16 cellular contexts compared by ENCODE assay signal in the genomic region with DNA sequence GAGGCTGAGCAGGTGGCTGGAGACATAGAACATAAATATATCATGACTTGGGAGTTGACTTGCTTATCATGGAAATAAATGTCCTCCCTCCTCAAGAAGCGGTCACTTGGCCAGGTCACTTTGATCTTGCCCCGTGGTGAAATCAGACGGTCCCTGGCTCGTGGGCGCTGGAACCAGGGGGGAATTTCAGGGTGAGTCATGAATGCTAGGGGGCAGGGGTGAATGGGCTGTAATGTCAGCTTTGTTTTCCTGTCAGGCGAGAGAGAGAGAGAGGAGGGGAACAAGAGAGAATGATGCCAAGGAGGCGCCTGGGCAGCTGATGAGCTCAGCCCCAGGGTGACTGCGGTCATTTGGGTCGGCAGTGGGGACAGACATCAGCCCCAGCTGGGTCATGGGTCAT. TPM values are rescaled to one million over a fixed set of nuclear protein-coding genes. Genes with fewer than 3 reads are reported as not detected.
DNase-seq lines count a peak whose midpoint lies in the region; ATAC-seq, FAIRE-seq and TF ChIP-seq lines count a peak whose summit lies in the region.
"Had no signal": no experiment of that assay in that cellular context is flagged by ENCODE, and none has a peak within 500 bp of the region (broad histone marks: within the 10 kb centered on the region; RNA-seq: fewer than 3 reads in every experiment).

No MANE protein-coding gene starts in this region.

- POLR2A ChIA-PET in HepG2 (lab: Yijun Ruan, JAX): no interaction called here

- no peak for TF ChIP-seq CTCF in body of pancreas (IDR thresholded peaks at IDR 0.05)
- no peak for TF ChIP-seq CTCF in kidney epithelial cell (IDR thresholded peaks at IDR 0.05; ENCODE audit: insufficient read depth, low read length, poor library complexity, severe bottlenecking)
- TF ChIP-seq CTCF in HepG2 (CRISPR knock-in tag; IDR thresholded peaks at IDR 0.05): no peak

- H3K27me3 ChIP-seq in body of pancreas: no peaks in the 10 kb centered on the region
- no peaks in the 10 kb centered on the region for H3K27me3 ChIP-seq in kidney epithelial cell (ENCODE audit: control insufficient read depth, insufficient read depth, low read length)
- no peaks in the 10 kb centered on the region for H3K27me3 ChIP-seq in HepG2 (ENCODE audit: control insufficient read depth in 1 of 2, insufficient read depth in 2 of 2, low read length in 2 of 2)
- H3K27me3 ChIP-seq: brain microvascular endothelial cell, sigmoid colon, suprapubic skin had no signal

- H3K36me3 ChIP-seq in body of pancreas (replicated peaks in 1 of 2; ENCODE audit: insufficient read depth in 1 of 2, low read depth in 2 of 2) (no peaks in the 10 kb centered on the region), kidney epithelial cell (ENCODE audit: control insufficient read depth, insufficient read depth, low read length) (no peaks in the 10 kb centered on the region), HepG2 (replicated peaks in 1 of 2; ENCODE audit: control insufficient read depth in 1 of 2, insufficient read depth in 2 of 2, low read length in 2 of 2) (peaks cover 5 to 6% of the 10 kb centered on the region in 2 experiments; a peak in 3 of 5 replicates)
- H3K36me3 ChIP-seq: brain microvascular endothelial cell, sigmoid colon, suprapubic skin had no signal

- H2AFZ ChIP-seq in HepG2 (ENCODE audit: low read length): no peak overlapping the region

- no peak overlapping the region for H3K4me2 ChIP-seq in HepG2 (ENCODE audit: low read depth, low read length)

- intact Hi-C loops in body of pancreas (cut with DNase I): no loop called here
- intact Hi-C loops in HepG2 (cut with micrococcal nuclease; ENCODE audit: unreplicated experiment): no loop called here

- no peak for TF ChIP-seq RAD21 in HepG2 (CRISPR knock-in tag; IDR thresholded peaks at IDR 0.05)

- in situ Hi-C loops in HepG2 (cut with HindIII; ENCODE audit: extremely low pct_ligation_motif_present, low pct_unique_long_range_greater_than_20kb): no loop called here
- in situ Hi-C loops in KBM-7 (cut with MboI; ENCODE audit: low pct_unique_long_range_greater_than_20kb, low sequenced_read_pairs): no loop called here

- H3K27ac ChIP-seq in body of pancreas (no peak overlapping the region), HepG2 (ENCODE audit: extremely low read length, insufficient read depth, low read length) (no peak overlapping the region)
- H3K27ac ChIP-seq: brain microvascular endothelial cell, epithelial cell of prostate, sigmoid colon, suprapubic skin had no signal

- H3K79me2 ChIP-seq in HepG2 (ENCODE audit: insufficient read depth, low read length): no peaks in the 10 kb centered on the region

- TF ChIP-seq EP300 in HepG2 (IDR thresholded peaks at IDR 0.05; ENCODE audit: low read depth in 2 of 2, low read length in 2 of 2) (no peak), HepG2 (CRISPR knock-in tag; IDR thresholded peaks at IDR 0.05; ENCODE audit: borderline replicate concordance) (no peak)

- no peak overlapping the region for H3K9ac ChIP-seq in HepG2 (ENCODE audit: insufficient read depth, low read depth, low read length)

- TF ChIP-seq POLR2A in body of pancreas (IDR thresholded peaks at IDR 0.05): no peak
- TF ChIP-seq POLR2A in HepG2 (IDR thresholded peaks at IDR 0.05; ENCODE audit: insufficient read depth in 1 of 2, low read depth in 2 of 2, low read length in 2 of 2): no peak

- CTCF ChIA-PET in HepG2 (lab: Yijun Ruan, JAX; ENCODE audit: low intra/inter-chr PET ratio, low total read pairs): no interaction called here

- 62 to 72% methylated on average over 9 of the region's 9 CpGs for WGBS in body of pancreas, 2 donors
- 88% methylated on average over 9 of the region's 9 CpGs for WGBS in HepG2 (ENCODE audit: low lambda C conversion rate)

- BruUV-seq in HepG2 (replicated peaks; lab: Mats Ljungman, UMichigan): no TSS peak

- H4K20me1 ChIP-seq in HepG2 (ENCODE audit: insufficient read depth, low read length): no peaks in the 10 kb centered on the region

- ATAC-seq in body of pancreas (peak; percentile 45), HepG2 (no peak)
- ATAC-seq: CD8-positive, alpha-beta T cell had no signal

- FAIRE-seq in urothelium cell line (lab: Jason Lieb, UNC) (peak; percentile 74), HepG2 (lab: Jason Lieb, UNC) (no peak)

- H3K9me3 ChIP-seq in body of pancreas (no peaks in the 10 kb centered on the region), HepG2 (ENCODE audit: low read length) (no peaks in the 10 kb centered on the region)
- H3K9me3 ChIP-seq: sigmoid colon, suprapubic skin had no signal

- H3K4me3 ChIP-seq in body of pancreas (no peak overlapping the region), kidney epithelial cell (ENCODE audit: low read depth, low read length) (no peak overlapping the region), HepG2 (replicated peaks in 1 of 3; ENCODE audit: insufficient read depth in 1 of 3, low read depth in 2 of 3, low read length in 3 of 3) (no peak overlapping the region)
- H3K4me3 ChIP-seq: sigmoid colon, suprapubic skin had no signal

- H3K4me1 ChIP-seq in body of pancreas (peaks cover 4% of the 10 kb centered on the region), HepG2 (ENCODE audit: insufficient read depth, low read length) (no peaks in the 10 kb centered on the region)
- H3K4me1 ChIP-seq: suprapubic skin had no signal

- DNase-seq in LHCN-M2 (ENCODE audit: low read depth): peak; percentile 36
- no peak for DNase-seq in body of pancreas
- DNase-seq in kidney epithelial cell (ENCODE audit: low read depth): peak; percentile 29
- peak; percentile 48 for DNase-seq in urothelium cell line (ENCODE audit: low spot score)
- no peak for DNase-seq in HepG2 (ENCODE audit: low spot score)
- no peak for DNase-seq in KBM-7
- DNase-seq in HPDE6-E6E7 (ENCODE audit: extremely low spot score): no peak
- DNase-seq: activated CD4-positive, alpha-beta T cell treated with anti-CD3 and anti-CD28 coated beads for 1 hour; activated T-cell treated with anti-CD3 and anti-CD28 coated beads, Interleukin-2, amount 50 U/mL, for 48 hours; brain microvascular endothelial cell; CD8-positive, alpha-beta T cell; Karpas-422; sigmoid colon; SW 1271 had no signal

TF ChIP-seq in HepG2, 621 proteins besides CTCF, POLR2A, EP300 and RAD21:
- no peak for TF ChIP-seq ZNF329 (CRISPR knock-in tag; IDR thresholded peaks at IDR 0.05; ENCODE audit: low read depth)
- TF ChIP-seq, protein P1, sequence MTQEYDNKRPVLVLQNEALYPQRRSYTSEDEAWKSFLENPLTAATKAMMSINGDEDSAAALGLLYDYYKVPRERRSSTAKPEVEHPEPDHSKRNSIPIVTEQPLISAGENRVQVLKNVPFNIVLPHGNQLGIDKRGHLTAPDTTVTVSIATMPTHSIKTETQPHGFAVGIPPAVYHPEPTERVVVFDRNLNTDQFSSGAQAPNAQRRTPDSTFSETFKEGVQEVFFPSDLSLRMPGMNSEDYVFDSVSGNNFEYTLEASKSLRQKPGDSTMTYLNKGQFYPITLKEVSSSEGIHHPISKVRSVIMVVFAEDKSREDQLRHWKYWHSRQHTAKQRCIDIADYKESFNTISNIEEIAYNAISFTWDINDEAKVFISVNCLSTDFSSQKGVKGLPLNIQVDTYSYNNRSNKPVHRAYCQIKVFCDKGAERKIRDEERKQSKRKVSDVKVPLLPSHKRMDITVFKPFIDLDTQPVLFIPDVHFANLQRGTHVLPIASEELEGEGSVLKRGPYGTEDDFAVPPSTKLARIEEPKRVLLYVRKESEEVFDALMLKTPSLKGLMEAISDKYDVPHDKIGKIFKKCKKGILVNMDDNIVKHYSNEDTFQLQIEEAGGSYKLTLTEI (CRISPR knock-in tag; conservative IDR thresholded peaks at IDR 0.05): no peak

RNA-seq across cellular contexts. Expression of a gene that starts 47.7 kb away (rescaled TPM):
- 162 and 187 TPM in 2 replicates for total RNA-seq in LHCN-M2 (2014; rRNA removed)
- polyA plus RNA-seq in LHCN-M2 (2012): 93.5 TPM
- not detected for total RNA-seq in body of pancreas
- 8.7 and 9.6 TPM in 2 replicates for total RNA-seq in kidney epithelial cell
- 150 and 191 TPM in 2 replicates for total RNA-seq in HepG2 (2016; rRNA removed; fragmentation: Illumina TruSeq; extraction: Trizol)
- total RNA-seq in HepG2 (2016; cell fraction: cytosol; rRNA removed; fragmentation: Illumina TruSeq; extraction: Trizol; ENCODE audit: low read depth): 37.8 and 48.5 TPM in 2 replicates
- 147 and 157 TPM in 2 replicates for total RNA-seq in HepG2 (2016; cell fraction: insoluble cytoplasmic fraction; rRNA removed; fragmentation: Illumina TruSeq; extraction: Trizol)
- total RNA-seq in HepG2 (2016; cell fraction: membrane; rRNA removed; fragmentation: Illumina TruSeq; extraction: Trizol): 80.6 and 88.9 TPM in 2 replicates
- total RNA-seq in HepG2 (2016; cell fraction: nucleus; rRNA removed; fragmentation: Illumina TruSeq; extraction: Trizol): 128 and 140 TPM in 2 replicates
- 15.2 and 31.3 TPM in 2 replicates for polyA plus RNA-seq in HepG2 (2011; rRNA removed)
- polyA plus RNA-seq in HepG2 (2011; cell fraction: cytosol; rRNA removed): 16.4 and 33.9 TPM in 2 replicates
- 56.9 and 85.9 TPM in 2 replicates for polyA plus RNA-seq in HepG2 (2011; cell fraction: nucleus; rRNA removed)
- 28.1 and 60.7 TPM in 2 replicates for polyA plus RNA-seq in HepG2 (2012)
- polyA plus RNA-seq in HepG2 (2016; cell fraction: cytosol; fragmentation: Illumina TruSeq; extraction: Trizol; ENCODE audit: low read depth): 43.8 and 46.7 TPM in 2 replicates
- 194 and 228 TPM in 2 replicates for polyA plus RNA-seq in HepG2 (2016; cell fraction: insoluble cytoplasmic fraction; fragmentation: Illumina TruSeq; extraction: Trizol; ENCODE audit: low read depth)
- 51.9 and 53.7 TPM in 2 replicates for polyA plus RNA-seq in HepG2 (2016; cell fraction: membrane; fragmentation: Illumina TruSeq; extraction: Trizol; ENCODE audit: low read depth)
- 138 and 141 TPM in 2 replicates for polyA plus RNA-seq in HepG2 (2016; cell fraction: nucleus; fragmentation: Illumina TruSeq; extraction: Trizol; ENCODE audit: insufficient read depth, low read depth)
- 59.0 and 93.0 TPM in 2 replicates for polyA minus RNA-seq in HepG2 (2011; rRNA and poly(A)+ RNA removed; ENCODE audit: low replicate concordance)
- polyA minus RNA-seq in HepG2 (2011; cell fraction: cytosol; rRNA and poly(A)+ RNA removed): 42.2 and 50.2 TPM in 2 replicates
- polyA minus RNA-seq in HepG2 (2011; cell fraction: nucleus; rRNA and poly(A)+ RNA removed): 47.4 and 63.0 TPM in 2 replicates

Comparison
In these comparisons a context has a peak if more than half of its experiments do, and no peak if none do; other contexts are left out.
1. DNase-seq: peak in LHCN-M2 (single experiment), kidney epithelial cell (single experiment) and urothelium cell line (single experiment); none in body of pancreas (0 of 4), HepG2 (single experiment), KBM-7 (single experiment) and HPDE6-E6E7 (single experiment).